ENCODE assay signal across 2 cellular contexts in the genomic region with DNA sequence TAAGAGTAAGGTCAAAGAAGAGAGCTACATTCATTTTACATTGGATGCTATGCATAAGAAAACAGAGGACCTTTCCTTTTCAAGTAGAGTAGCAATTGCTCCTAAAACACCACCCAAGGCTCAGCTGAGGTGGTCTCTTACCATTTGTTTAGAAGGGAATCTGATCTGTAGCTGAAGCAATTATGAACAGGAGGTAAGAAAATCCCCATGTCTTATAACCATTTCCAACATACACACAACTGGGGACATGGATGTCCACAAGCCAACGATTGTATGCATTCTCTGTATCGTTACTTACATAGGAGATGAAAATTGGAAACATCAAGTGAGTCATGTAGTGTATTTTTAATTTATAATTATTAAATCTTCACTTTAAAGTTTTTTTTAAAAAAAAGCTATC.
TF ChIP-seq lines count a peak whose summit lies in the region.

No MANE protein-coding gene starts in this region.

TF ChIP-seq in GM23338, 12 proteins besides CTCF, POLR2A, EP300 and RAD21 (continued from another document):
- TF ChIP-seq NANOG (IDR thresholded peaks at IDR 0.05; ENCODE audit: borderline replicate concordance) (no peak), CREB1 (CRISPR knock-in tag; IDR thresholded peaks at IDR 0.05; ENCODE audit: low read depth) (no peak), EZH2 (IDR thresholded peaks at IDR 0.05; ENCODE audit: low read depth, unreplicated experiment) (no peak), ZNF114 (CRISPR knock-in tag; IDR thresholded peaks at IDR 0.05) (no peak)
- TF ChIP-seq, protein P1, sequence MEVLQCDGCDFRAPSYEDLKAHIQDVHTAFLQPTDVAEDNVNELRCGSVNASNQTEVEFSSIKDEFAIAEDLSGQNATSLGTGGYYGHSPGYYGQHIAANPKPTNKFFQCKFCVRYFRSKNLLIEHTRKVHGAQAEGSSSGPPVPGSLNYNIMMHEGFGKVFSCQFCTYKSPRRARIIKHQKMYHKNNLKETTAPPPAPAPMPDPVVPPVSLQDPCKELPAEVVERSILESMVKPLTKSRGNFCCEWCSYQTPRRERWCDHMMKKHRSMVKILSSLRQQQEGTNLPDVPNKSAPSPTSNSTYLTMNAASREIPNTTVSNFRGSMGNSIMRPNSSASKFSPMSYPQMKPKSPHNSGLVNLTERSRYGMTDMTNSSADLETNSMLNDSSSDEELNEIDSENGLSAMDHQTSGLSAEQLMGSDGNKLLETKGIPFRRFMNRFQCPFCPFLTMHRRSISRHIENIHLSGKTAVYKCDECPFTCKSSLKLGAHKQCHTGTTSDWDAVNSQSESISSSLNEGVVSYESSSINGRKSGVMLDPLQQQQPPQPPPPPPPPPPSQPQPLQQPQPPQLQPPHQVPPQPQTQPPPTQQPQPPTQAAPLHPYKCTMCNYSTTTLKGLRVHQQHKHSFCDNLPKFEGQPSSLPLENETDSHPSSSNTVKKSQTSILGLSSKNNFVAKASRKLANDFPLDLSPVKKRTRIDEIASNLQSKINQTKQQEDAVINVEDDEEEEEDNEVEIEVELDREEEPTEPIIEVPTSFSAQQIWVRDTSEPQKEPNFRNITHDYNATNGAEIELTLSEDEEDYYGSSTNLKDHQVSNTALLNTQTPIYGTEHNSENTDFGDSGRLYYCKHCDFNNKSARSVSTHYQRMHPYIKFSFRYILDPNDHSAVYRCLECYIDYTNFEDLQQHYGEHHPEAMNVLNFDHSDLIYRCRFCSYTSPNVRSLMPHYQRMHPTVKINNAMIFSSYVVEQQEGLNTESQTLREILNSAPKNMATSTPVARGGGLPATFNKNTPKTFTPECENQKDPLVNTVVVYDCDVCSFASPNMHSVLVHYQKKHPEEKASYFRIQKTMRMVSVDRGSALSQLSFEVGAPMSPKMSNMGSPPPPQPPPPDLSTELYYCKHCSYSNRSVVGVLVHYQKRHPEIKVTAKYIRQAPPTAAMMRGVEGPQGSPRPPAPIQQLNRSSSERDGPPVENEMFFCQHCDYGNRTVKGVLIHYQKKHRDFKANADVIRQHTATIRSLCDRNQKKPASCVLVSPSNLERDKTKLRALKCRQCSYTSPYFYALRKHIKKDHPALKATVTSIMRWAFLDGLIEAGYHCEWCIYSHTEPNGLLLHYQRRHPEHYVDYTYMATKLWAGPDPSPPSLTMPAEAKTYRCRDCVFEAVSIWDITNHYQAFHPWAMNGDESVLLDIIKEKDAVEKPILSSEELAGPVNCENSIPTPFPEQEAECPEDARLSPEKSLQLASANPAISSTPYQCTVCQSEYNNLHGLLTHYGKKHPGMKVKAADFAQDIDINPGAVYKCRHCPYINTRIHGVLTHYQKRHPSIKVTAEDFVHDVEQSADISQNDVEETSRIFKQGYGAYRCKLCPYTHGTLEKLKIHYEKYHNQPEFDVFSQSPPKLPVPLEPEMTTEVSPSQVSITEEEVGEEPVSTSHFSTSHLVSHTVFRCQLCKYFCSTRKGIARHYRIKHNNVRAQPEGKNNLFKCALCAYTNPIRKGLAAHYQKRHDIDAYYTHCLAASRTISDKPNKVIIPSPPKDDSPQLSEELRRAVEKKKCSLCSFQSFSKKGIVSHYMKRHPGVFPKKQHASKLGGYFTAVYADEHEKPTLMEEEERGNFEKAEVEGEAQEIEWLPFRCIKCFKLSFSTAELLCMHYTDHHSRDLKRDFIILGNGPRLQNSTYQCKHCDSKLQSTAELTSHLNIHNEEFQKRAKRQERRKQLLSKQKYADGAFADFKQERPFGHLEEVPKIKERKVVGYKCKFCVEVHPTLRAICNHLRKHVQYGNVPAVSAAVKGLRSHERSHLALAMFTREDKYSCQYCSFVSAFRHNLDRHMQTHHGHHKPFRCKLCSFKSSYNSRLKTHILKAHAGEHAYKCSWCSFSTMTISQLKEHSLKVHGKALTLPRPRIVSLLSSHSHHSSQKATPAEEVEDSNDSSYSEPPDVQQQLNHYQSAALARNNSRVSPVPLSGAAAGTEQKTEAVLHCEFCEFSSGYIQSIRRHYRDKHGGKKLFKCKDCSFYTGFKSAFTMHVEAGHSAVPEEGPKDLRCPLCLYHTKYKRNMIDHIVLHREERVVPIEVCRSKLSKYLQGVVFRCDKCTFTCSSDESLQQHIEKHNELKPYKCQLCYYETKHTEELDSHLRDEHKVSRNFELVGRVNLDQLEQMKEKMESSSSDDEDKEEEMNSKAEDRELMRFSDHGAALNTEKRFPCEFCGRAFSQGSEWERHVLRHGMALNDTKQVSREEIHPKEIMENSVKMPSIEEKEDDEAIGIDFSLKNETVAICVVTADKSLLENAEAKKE (CRISPR knock-in tag; IDR thresholded peaks at IDR 0.05): no peak

TF ChIP-seq in WTC11, 78 proteins besides CTCF, POLR2A, EP300 and RAD21 (continued from another document):
- TF ChIP-seq, protein P2, sequence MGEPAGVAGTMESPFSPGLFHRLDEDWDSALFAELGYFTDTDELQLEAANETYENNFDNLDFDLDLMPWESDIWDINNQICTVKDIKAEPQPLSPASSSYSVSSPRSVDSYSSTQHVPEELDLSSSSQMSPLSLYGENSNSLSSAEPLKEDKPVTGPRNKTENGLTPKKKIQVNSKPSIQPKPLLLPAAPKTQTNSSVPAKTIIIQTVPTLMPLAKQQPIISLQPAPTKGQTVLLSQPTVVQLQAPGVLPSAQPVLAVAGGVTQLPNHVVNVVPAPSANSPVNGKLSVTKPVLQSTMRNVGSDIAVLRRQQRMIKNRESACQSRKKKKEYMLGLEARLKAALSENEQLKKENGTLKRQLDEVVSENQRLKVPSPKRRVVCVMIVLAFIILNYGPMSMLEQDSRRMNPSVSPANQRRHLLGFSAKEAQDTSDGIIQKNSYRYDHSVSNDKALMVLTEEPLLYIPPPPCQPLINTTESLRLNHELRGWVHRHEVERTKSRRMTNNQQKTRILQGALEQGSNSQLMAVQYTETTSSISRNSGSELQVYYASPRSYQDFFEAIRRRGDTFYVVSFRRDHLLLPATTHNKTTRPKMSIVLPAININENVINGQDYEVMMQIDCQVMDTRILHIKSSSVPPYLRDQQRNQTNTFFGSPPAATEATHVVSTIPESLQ (CRISPR knock-in tag; IDR thresholded peaks at IDR 0.05): no peak
- TF ChIP-seq, protein P3, sequence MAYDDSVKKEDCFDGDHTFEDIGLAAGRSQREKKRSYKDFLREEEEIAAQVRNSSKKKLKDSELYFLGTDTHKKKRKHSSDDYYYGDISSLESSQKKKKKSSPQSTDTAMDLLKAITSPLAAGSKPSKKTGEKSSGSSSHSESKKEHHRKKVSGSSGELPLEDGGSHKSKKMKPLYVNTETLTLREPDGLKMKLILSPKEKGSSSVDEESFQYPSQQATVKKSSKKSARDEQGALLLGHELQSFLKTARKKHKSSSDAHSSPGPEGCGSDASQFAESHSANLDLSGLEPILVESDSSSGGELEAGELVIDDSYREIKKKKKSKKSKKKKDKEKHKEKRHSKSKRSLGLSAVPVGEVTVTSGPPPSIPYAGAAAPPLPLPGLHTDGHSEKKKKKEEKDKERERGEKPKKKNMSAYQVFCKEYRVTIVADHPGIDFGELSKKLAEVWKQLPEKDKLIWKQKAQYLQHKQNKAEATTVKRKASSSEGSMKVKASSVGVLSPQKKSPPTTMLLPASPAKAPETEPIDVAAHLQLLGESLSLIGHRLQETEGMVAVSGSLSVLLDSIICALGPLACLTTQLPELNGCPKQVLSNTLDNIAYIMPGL (CRISPR knock-in tag; IDR thresholded peaks at IDR 0.05): no peak
- TF ChIP-seq NFATC4 (CRISPR knock-in tag; IDR thresholded peaks at IDR 0.05) (no peak), SMAD3 (CRISPR knock-in tag; IDR thresholded peaks at IDR 0.05; ENCODE audit: borderline replicate concordance) (no peak), ZNF317 (CRISPR knock-in tag; IDR thresholded peaks at IDR 0.05; ENCODE audit: borderline replicate concordance, low read depth) (no peak), SOX15 (CRISPR knock-in tag; IDR thresholded peaks at IDR 0.05) (no peak), ZNF138 (CRISPR knock-in tag; conservative IDR thresholded peaks at IDR 0.05) (no peak)
- TF ChIP-seq, protein P4, sequence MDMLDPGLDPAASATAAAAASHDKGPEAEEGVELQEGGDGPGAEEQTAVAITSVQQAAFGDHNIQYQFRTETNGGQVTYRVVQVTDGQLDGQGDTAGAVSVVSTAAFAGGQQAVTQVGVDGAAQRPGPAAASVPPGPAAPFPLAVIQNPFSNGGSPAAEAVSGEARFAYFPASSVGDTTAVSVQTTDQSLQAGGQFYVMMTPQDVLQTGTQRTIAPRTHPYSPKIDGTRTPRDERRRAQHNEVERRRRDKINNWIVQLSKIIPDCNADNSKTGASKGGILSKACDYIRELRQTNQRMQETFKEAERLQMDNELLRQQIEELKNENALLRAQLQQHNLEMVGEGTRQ (CRISPR knock-in tag; IDR thresholded peaks at IDR 0.05): no peak
